In genomic region chr6:123503619-123504018, GRCh38 we compare ENCODE assay signal across 23 cellular contexts.
"Had no signal": no experiment of that assay in that cellular context is flagged by ENCODE, and none has a peak within 500 bp of the region (broad histone marks: within the 10 kb centered on the region; RNA-seq: fewer than 3 reads in every experiment).

No MANE protein-coding gene starts in this region.

- H3K27me3 ChIP-seq: breast epithelium, MG63 had no signal

- H3K4me3 ChIP-seq: breast epithelium, MG63, SK-N-MC had no signal

- H3K27ac ChIP-seq: breast epithelium, SK-N-MC, VCaP had no signal

- H3K27me3 Mint-ChIP-seq: activated CD4-positive, alpha-beta memory T cell treated with anti-CD3 and anti-CD28 coated beads, Interleukin-2, amount 10 ng/mL, durations not matched to agents 7 days and 5 days; activated CD4-positive, alpha-beta T cell treated with anti-CD3 and anti-CD28 coated beads, Interleukin-2, amount 10 ng/mL, durations not matched to agents 7 days and 5 days; activated naive CD4-positive, alpha-beta T cell treated with anti-CD3 and anti-CD28 coated beads, Interleukin-2, amount 50 U/mL, for 24 hours had no signal

- H3K9me3 Mint-ChIP-seq: activated CD4-positive, alpha-beta memory T cell treated with anti-CD3 and anti-CD28 coated beads, Interleukin-2, amount 10 ng/mL, durations not matched to agents 7 days and 5 days; activated CD4-positive, alpha-beta T cell treated with anti-CD3 and anti-CD28 coated beads, Interleukin-2, amount 10 ng/mL, durations not matched to agents 7 days and 5 days had no signal

- H3K27ac Mint-ChIP-seq: activated CD4-positive, alpha-beta memory T cell treated with anti-CD3 and anti-CD28 coated beads, Interleukin-2, amount 10 ng/mL, durations not matched to agents 7 days and 5 days; activated CD4-positive, alpha-beta T cell treated with anti-CD3 and anti-CD28 coated beads, Interleukin-2, amount 10 ng/mL, durations not matched to agents 7 days and 5 days; activated naive CD4-positive, alpha-beta T cell treated with anti-CD3 and anti-CD28 coated beads, Interleukin-2, amount 50 U/mL, for 24 hours; activated T-cell treated with anti-CD3 and anti-CD28 coated beads, Interleukin-2, amount 50 U/mL, for 72 hours had no signal

- DNase-seq: activated CD4-positive, alpha-beta memory T cell treated with anti-CD3 and anti-CD28 coated beads, Interleukin-2, amount 10 ng/mL, durations not matched to agents 7 days and 5 days; activated CD4-positive, alpha-beta T cell treated with anti-CD3 and anti-CD28 coated beads, Interleukin-2, amount 10 ng/mL, durations not matched to agents 7 days and 5 days; activated CD4-positive, CD25-positive, alpha-beta regulatory T cell; activated naive CD4-positive, alpha-beta T cell; activated T-cell treated with anti-CD3 and anti-CD28 coated beads for 4 hours; activated T-cell treated with anti-CD3 and anti-CD28 coated beads, Interleukin-2, amount 50 U/mL, for 72 hours; aorta; caudate nucleus; MG63; NCI-H1105; NCI-H1436; NCI-H187 treated with DMSO at 0.1 percent for 48 hours; NCI-H2081 treated with DMSO at 0.1 percent for 48 hours; NCI-H446; NCI-H524; RPMI8226; T-helper 1 cell had no signal

- ATAC-seq: activated T-cell treated with anti-CD3 and anti-CD28 coated beads, Interleukin-2, amount 50 U/mL, for 72 hours; Panc1; Right ventricle myocardium inferior had no signal

- H3K4me1 ChIP-seq: breast epithelium had no signal

- H3K4me1 Mint-ChIP-seq: activated CD4-positive, alpha-beta memory T cell treated with anti-CD3 and anti-CD28 coated beads, Interleukin-2, amount 10 ng/mL, durations not matched to agents 7 days and 5 days; activated CD4-positive, alpha-beta T cell treated with anti-CD3 and anti-CD28 coated beads, Interleukin-2, amount 10 ng/mL, durations not matched to agents 7 days and 5 days; activated naive CD4-positive, alpha-beta T cell treated with anti-CD3 and anti-CD28 coated beads, Interleukin-2, amount 50 U/mL, for 24 hours had no signal

- H3K9me3 ChIP-seq: breast epithelium, MG63 had no signal

- H3K4me3 Mint-ChIP-seq: activated CD4-positive, alpha-beta memory T cell treated with anti-CD3 and anti-CD28 coated beads, Interleukin-2, amount 10 ng/mL, durations not matched to agents 7 days and 5 days; activated CD4-positive, alpha-beta T cell treated with anti-CD3 and anti-CD28 coated beads, Interleukin-2, amount 10 ng/mL, durations not matched to agents 7 days and 5 days; activated naive CD4-positive, alpha-beta T cell treated with anti-CD3 and anti-CD28 coated beads, Interleukin-2, amount 50 U/mL, for 24 hours; activated T-cell treated with anti-CD3 and anti-CD28 coated beads, Interleukin-2, amount 50 U/mL, for 72 hours had no signal

- H3K36me3 Mint-ChIP-seq: activated naive CD4-positive, alpha-beta T cell treated with anti-CD3 and anti-CD28 coated beads, Interleukin-2, amount 50 U/mL, for 24 hours had no signal

- H3K36me3 ChIP-seq: breast epithelium, MG63 had no signal
